20 cellular contexts compared by ENCODE assay signal in genomic region chr11:69357458-69358397, GRCh38.
A peak's percentile ranks its signal among the peaks of the same experiment; 100 is the strongest.
DNase-seq lines count a peak whose midpoint lies in the region; ATAC-seq and TF ChIP-seq lines count a peak whose summit lies in the region.
"Had no signal": no experiment of that assay in that cellular context is flagged by ENCODE, and none has a peak within 500 bp of the region (broad histone marks: within the 10 kb centered on the region; RNA-seq: fewer than 3 reads in every experiment).

No MANE protein-coding gene starts in this region.

- no peak overlapping the region for H3K27ac ChIP-seq in HEK293 (ENCODE audit: extremely low read depth, low read depth, low read length)
- no peak overlapping the region for H3K27ac ChIP-seq in endodermal cell (ENCODE audit: low read depth, low read length)
- H3K27ac ChIP-seq: BLaER1 treated with 17β-estradiol and CSF1 and Interleukin-3, amounts not matched to agents 10 nM and 100 nM; left lung; pancreas; skin epidermis had no signal

- WGBS in endodermal cell (ENCODE audit: insufficient coverage in 1 of 2, insufficient read length in 1 of 2), 2 experiments, result 85 to 92% methylated on average over 12 to 18 of the region's 18 CpGs

- no peak for ATAC-seq in T-helper 17 cell
- ATAC-seq: A549, GM23338, left lung, pancreas had no signal

- peak; percentile 48 for DNase-seq in activated CD8-positive, alpha-beta memory T cell treated with anti-CD3 and anti-CD28 coated beads for 24 hours
- no peak for DNase-seq in activated CD8-positive, alpha-beta memory T cell treated with anti-CD3 and anti-CD28 coated beads, Interleukin-2, amount 50 U/mL, for 4 hours
- peak; percentile 22 for DNase-seq in endodermal cell
- peak; percentile 60 for DNase-seq in osteocyte (ENCODE audit: extremely low spot score, unreplicated experiment)
- DNase-seq in T-helper 17 cell, result no peak
- DNase-seq in SIG-M5 treated with dmso at 0.1 percent for 504 hours (lab: John Stamatoyannopoulos, UW; ENCODE audit: unreplicated experiment), result no peak
- no peak for DNase-seq in AG08396 (ENCODE audit: low spot score)
- DNase-seq: activated naive CD4-positive, alpha-beta T cell; NCI-H1436 treated with DMSO at 0.1 percent for 48 hours; NCI-H526 treated with DMSO at 0.1 percent for 48 hours; SHP77; stimulated activated CD4-positive, alpha-beta T cell treated with anti-CD3 and anti-CD28 coated beads, Interleukin-2, amount 100 ng/mL, for 48 hours; T-helper 1 cell had no signal

- H3K4me1 ChIP-seq in HEK293 (ENCODE audit: control insufficient read depth, insufficient read depth, low read length) (no peaks in the 10 kb centered on the region), endodermal cell (ENCODE audit: control insufficient read depth, insufficient read depth, low read length) (no peaks in the 10 kb centered on the region)

- no peaks in the 10 kb centered on the region for H3K36me3 ChIP-seq in HEK293 (ENCODE audit: control insufficient read depth in 2 of 2, insufficient read depth in 1 of 2, low read length in 2 of 2)
- H3K36me3 ChIP-seq in endodermal cell (ENCODE audit: control insufficient read depth, insufficient read depth, low read length), result no peaks in the 10 kb centered on the region
- H3K36me3 ChIP-seq: BLaER1 treated with 17β-estradiol and CSF1 and Interleukin-3, amounts not matched to agents 10 nM and 100 nM; left lung; pancreas had no signal

- H3K4me3 ChIP-seq in HEK293 (ENCODE audit: low read depth, low read length) (no peak overlapping the region), endodermal cell (ENCODE audit: low read length) (no peak overlapping the region)
- H3K4me3 ChIP-seq: A549; BLaER1 treated with 17β-estradiol and CSF1 and Interleukin-3, amounts not matched to agents 10 nM and 100 nM; GM23338; left lung; pancreas; skin epidermis had no signal

- H3K27ac Mint-ChIP-seq in endodermal cell, result no peak overlapping the region
- no peak overlapping the region for H3K27ac Mint-ChIP-seq in osteocyte (ENCODE audit: unreplicated experiment)
- H3K27ac Mint-ChIP-seq in T-helper 17 cell, result no peak overlapping the region
- H3K27ac Mint-ChIP-seq: GM23338 had no signal

- H3K36me3 Mint-ChIP-seq in endodermal cell (ENCODE audit: low read depth) (no peaks in the 10 kb centered on the region), osteocyte (ENCODE audit: unreplicated experiment) (no peaks in the 10 kb centered on the region), T-helper 17 cell (ENCODE audit: low read depth) (no peaks in the 10 kb centered on the region)

- H3K9ac ChIP-seq in endodermal cell (ENCODE audit: extremely low read depth, low read length, poor library complexity, severe bottlenecking), result no peak overlapping the region
- H3K9ac ChIP-seq: BLaER1 treated with 17β-estradiol and CSF1 and Interleukin-3, amounts not matched to agents 10 nM and 100 nM had no signal

- POLR2A ChIA-PET in HEK293 (lab: Yijun Ruan, JAX), result no interaction called here

- H3K9me3 ChIP-seq in HEK293 (ENCODE audit: control insufficient read depth, insufficient read depth, low read depth, low read length) (no peaks in the 10 kb centered on the region), endodermal cell (ENCODE audit: control insufficient read depth, low read length) (peaks cover 8% of the 10 kb centered on the region), T-helper 17 cell (ENCODE audit: control insufficient read depth, low read length, poor library complexity, severe bottlenecking) (no peaks in the 10 kb centered on the region)
- H3K9me3 ChIP-seq: pancreas had no signal

- no peaks in the 10 kb centered on the region for H3K27me3 Mint-ChIP-seq in endodermal cell (ENCODE audit: insufficient read depth)
- H3K27me3 Mint-ChIP-seq in osteocyte (ENCODE audit: unreplicated experiment), result no peaks in the 10 kb centered on the region
- peaks cover 24% of the 10 kb centered on the region for H3K27me3 Mint-ChIP-seq in T-helper 17 cell

- H3K4me3 Mint-ChIP-seq in endodermal cell, result no peak overlapping the region
- H3K4me3 Mint-ChIP-seq in osteocyte (ENCODE audit: unreplicated experiment), result no peak overlapping the region
- H3K4me3 Mint-ChIP-seq in T-helper 17 cell, result no peak overlapping the region
- H3K4me3 Mint-ChIP-seq: GM23338 had no signal

- H3K27me3 ChIP-seq in endodermal cell (ENCODE audit: control insufficient read depth, insufficient read depth, low read length, poor library complexity, severe bottlenecking), result no peaks in the 10 kb centered on the region
- H3K27me3 ChIP-seq: BLaER1 treated with 17β-estradiol and CSF1 and Interleukin-3, amounts not matched to agents 10 nM and 100 nM; left lung; pancreas had no signal

- no peaks in the 10 kb centered on the region for H3K4me1 Mint-ChIP-seq in endodermal cell
- peaks cover 40% of the 10 kb centered on the region for H3K4me1 Mint-ChIP-seq in osteocyte (ENCODE audit: unreplicated experiment)
- no peaks in the 10 kb centered on the region for H3K4me1 Mint-ChIP-seq in T-helper 17 cell

- H3K9me3 Mint-ChIP-seq in endodermal cell (peaks cover 14% of the 10 kb centered on the region), osteocyte (ENCODE audit: unreplicated experiment) (no peaks in the 10 kb centered on the region)

- TF ChIP-seq CTCF in HEK293 (tag by site-specific recombination; IDR thresholded peaks at IDR 0.05) (no peak), endodermal cell (conservative IDR thresholded peaks at IDR 0.05) (no peak), osteocyte (IDR thresholded peaks at IDR 0.05) (no peak)

- CTCF ChIA-PET in HEK293 (lab: Yijun Ruan, JAX), result no interaction called here

TF ChIP-seq in HEK293, 187 proteins besides CTCF, POLR2A, EP300 and RAD21:
- TF ChIP-seq, protein P1, sequence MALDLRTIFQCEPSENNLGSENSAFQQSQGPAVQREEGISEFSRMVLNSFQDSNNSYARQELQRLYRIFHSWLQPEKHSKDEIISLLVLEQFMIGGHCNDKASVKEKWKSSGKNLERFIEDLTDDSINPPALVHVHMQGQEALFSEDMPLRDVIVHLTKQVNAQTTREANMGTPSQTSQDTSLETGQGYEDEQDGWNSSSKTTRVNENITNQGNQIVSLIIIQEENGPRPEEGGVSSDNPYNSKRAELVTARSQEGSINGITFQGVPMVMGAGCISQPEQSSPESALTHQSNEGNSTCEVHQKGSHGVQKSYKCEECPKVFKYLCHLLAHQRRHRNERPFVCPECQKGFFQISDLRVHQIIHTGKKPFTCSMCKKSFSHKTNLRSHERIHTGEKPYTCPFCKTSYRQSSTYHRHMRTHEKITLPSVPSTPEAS (tag by site-specific recombination; IDR thresholded peaks at IDR 0.05), result peak; percentile 93
- TF ChIP-seq ZSCAN23 (tag by site-specific recombination; IDR thresholded peaks at IDR 0.05), result no peak

Comparison
In these comparisons a context has a peak if more than half of its experiments do, and no peak if none do; other contexts are left out.
1. DNase-seq: peak in activated CD8-positive, alpha-beta memory T cell treated with anti-CD3 and anti-CD28 coated beads for 24 hours (single experiment), endodermal cell (single experiment) and osteocyte (single experiment); none in activated CD8-positive, alpha-beta memory T cell treated with anti-CD3 and anti-CD28 coated beads, Interleukin-2, amount 50 U/mL, for 4 hours (single experiment), T-helper 17 cell (0 of 3), SIG-M5 treated with dmso at 0.1 percent for 504 hours (single experiment) and AG08396 (single experiment).